Comparison of ENCODE assay signal across 18 cellular contexts in the genomic region with DNA sequence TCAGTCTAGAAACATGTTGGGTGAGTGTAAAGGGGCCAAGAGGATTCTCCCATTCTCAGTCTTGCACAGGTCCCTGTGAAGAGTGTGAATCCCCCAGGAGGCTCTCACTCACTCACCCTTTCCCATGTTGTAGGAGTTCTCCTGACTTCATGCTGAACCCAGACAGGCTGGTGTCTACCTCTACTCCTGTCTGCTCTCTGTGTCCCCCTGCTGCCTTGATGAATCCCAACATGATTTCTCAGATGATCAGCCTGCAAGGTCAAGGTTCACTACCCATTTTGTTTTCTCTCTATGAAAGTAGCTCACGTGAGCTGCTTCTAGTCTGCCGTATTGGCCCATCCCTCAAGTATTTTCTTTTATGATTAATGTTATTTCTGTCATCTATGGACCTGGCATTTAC.
"Had no signal": no experiment of that assay in that cellular context is flagged by ENCODE, and none has a peak within 500 bp of the region (broad histone marks: within the 10 kb centered on the region; RNA-seq: fewer than 3 reads in every experiment).

No MANE protein-coding gene starts in this region.

- ATAC-seq: activated CD8-positive, alpha-beta memory T cell treated with anti-CD3 and anti-CD28 coated beads, Interleukin-2, amount 10 ng/mL, durations not matched to agents 7 days and 5 days; heart left ventricle; left cardiac atrium; right lobe of liver; stimulated activated naive B cell treated with anti-CD40 and anti-IgM and Interleukin-4, amounts not matched to agents 10 μg/mL and 1 μg/mL and 100 μg/mL, for 72 hours had no signal

- H3K4me3 Mint-ChIP-seq: activated CD4-positive, alpha-beta memory T cell treated with anti-CD3 and anti-CD28 coated beads for 36 hours; activated CD8-positive, alpha-beta memory T cell treated with anti-CD3 and anti-CD28 coated beads, Interleukin-2, amount 10 ng/mL, durations not matched to agents 7 days and 5 days; activated naive CD4-positive, alpha-beta T cell treated with anti-CD3 and anti-CD28 coated beads, Interleukin-2, amount 10 ng/mL, durations not matched to agents 7 days and 5 days; brain; stimulated activated naive B cell treated with anti-CD40 and anti-IgM and Interleukin-4, amounts not matched to agents 10 μg/mL and 1 μg/mL and 100 μg/mL, for 72 hours had no signal

- H3K36me3 Mint-ChIP-seq: activated naive CD4-positive, alpha-beta T cell treated with anti-CD3 and anti-CD28 coated beads, Interleukin-2, amount 10 ng/mL, durations not matched to agents 7 days and 5 days; brain had no signal

- H3K4me3 ChIP-seq: heart left ventricle, right lobe of liver, thoracic aorta, upper lobe of left lung had no signal

- DNase-seq: activated CD4-positive, alpha-beta memory T cell treated with anti-CD3 and anti-CD28 coated beads for 36 hours; activated CD8-positive, alpha-beta memory T cell treated with anti-CD3 and anti-CD28 coated beads, Interleukin-2, amount 10 ng/mL, durations not matched to agents 7 days and 5 days; activated effector memory CD4-positive, alpha-beta T cell treated with anti-CD3 and anti-CD28 coated beads, Interleukin-2, amount 50 U/mL, for 16 hours; activated naive CD4-positive, alpha-beta T cell treated with anti-CD3 and anti-CD28 coated beads, Interleukin-2, amount 10 ng/mL, durations not matched to agents 7 days and 5 days; activated T-cell treated with anti-CD3 and anti-CD28 coated beads for 4 hours; aorta; effector memory CD4-positive, alpha-beta T cell; heart left ventricle; islet precursor cell; left cardiac atrium; occipital lobe; small intestine; stimulated activated naive B cell treated with anti-CD40 and anti-IgM and Interleukin-4, amounts not matched to agents 10 μg/mL and 1 μg/mL and 100 μg/mL, for 72 hours; T-helper 9 cell; upper lobe of left lung had no signal

- H3K36me3 ChIP-seq: heart left ventricle, right lobe of liver, thoracic aorta, upper lobe of left lung had no signal

- H3K27me3 Mint-ChIP-seq: activated CD4-positive, alpha-beta memory T cell treated with anti-CD3 and anti-CD28 coated beads for 36 hours; activated CD8-positive, alpha-beta memory T cell treated with anti-CD3 and anti-CD28 coated beads, Interleukin-2, amount 10 ng/mL, durations not matched to agents 7 days and 5 days; brain had no signal

- H3K4me1 Mint-ChIP-seq: activated CD8-positive, alpha-beta memory T cell treated with anti-CD3 and anti-CD28 coated beads, Interleukin-2, amount 10 ng/mL, durations not matched to agents 7 days and 5 days; activated naive CD4-positive, alpha-beta T cell treated with anti-CD3 and anti-CD28 coated beads, Interleukin-2, amount 10 ng/mL, durations not matched to agents 7 days and 5 days; brain; stimulated activated naive B cell treated with anti-CD40 and anti-IgM and Interleukin-4, amounts not matched to agents 10 μg/mL and 1 μg/mL and 100 μg/mL, for 72 hours had no signal

- H3K27ac Mint-ChIP-seq: activated CD4-positive, alpha-beta memory T cell treated with anti-CD3 and anti-CD28 coated beads for 36 hours; activated CD8-positive, alpha-beta memory T cell treated with anti-CD3 and anti-CD28 coated beads, Interleukin-2, amount 10 ng/mL, durations not matched to agents 7 days and 5 days; activated naive CD4-positive, alpha-beta T cell treated with anti-CD3 and anti-CD28 coated beads, Interleukin-2, amount 10 ng/mL, durations not matched to agents 7 days and 5 days; brain; stimulated activated naive B cell treated with anti-CD40 and anti-IgM and Interleukin-4, amounts not matched to agents 10 μg/mL and 1 μg/mL and 100 μg/mL, for 72 hours had no signal

- H3K27me3 ChIP-seq: heart left ventricle, right lobe of liver, upper lobe of left lung had no signal

- H3K27ac ChIP-seq: heart left ventricle, right lobe of liver, thoracic aorta, upper lobe of left lung had no signal

- H3K4me1 ChIP-seq: heart left ventricle, right lobe of liver, upper lobe of left lung had no signal
